8 cellular contexts compared by ENCODE assay signal in genomic region chr2:85594715-85595377, GRCh38. TPM values are rescaled to one million over a fixed set of nuclear protein-coding genes. Genes with fewer than 3 reads are reported as not detected.
DNase-seq lines count a peak whose midpoint lies in the region; ATAC-seq and TF ChIP-seq lines count a peak whose summit lies in the region.

No MANE protein-coding gene starts in this region.

- DNase-seq in breast epithelium (ENCODE audit: low spot score in 2 of 2) = no peak
- DNase-seq in NCI-H1694 treated with DMSO at 0.1 percent for 48 hours (lab: John Stamatoyannopoulos, UW) = no peak
- DNase-seq in SKM-1 treated with dmso at 0.1 percent for 144 hours (lab: John Stamatoyannopoulos, UW; ENCODE audit: unreplicated experiment) = no peak
- no peak for DNase-seq in RKO (ENCODE audit: low spot score)

- H3K36me3 ChIP-seq in BLaER1 treated with 17β-estradiol and CSF1 and Interleukin-3, amounts not matched to agents 10 nM and 100 nM = peaks cover 39 to 63% (median 46%) of the 10 kb centered on the region in 11 experiments
- H3K36me3 ChIP-seq in breast epithelium (no peaks in the 10 kb centered on the region), mucosa of stomach (ENCODE audit: control insufficient read depth, insufficient read depth, low read length) (peaks cover 6% of the 10 kb centered on the region)

- H3K4me1 ChIP-seq in BLaER1 treated with 17β-estradiol and CSF1 and Interleukin-3, amounts not matched to agents 10 nM and 100 nM = peaks cover 38 to 81% (median 48%) of the 10 kb centered on the region in 10 experiments
- peaks cover 14 to 43% of the 10 kb centered on the region in 2 donors for H3K4me1 ChIP-seq in breast epithelium
- peaks cover 44% of the 10 kb centered on the region for H3K4me1 ChIP-seq in mucosa of stomach (ENCODE audit: control insufficient read depth, insufficient read depth, low read length)

- no peaks in the 10 kb centered on the region for H3K27me3 ChIP-seq in BLaER1 treated with 17β-estradiol and CSF1 and Interleukin-3, amounts not matched to agents 10 nM and 100 nM
- no peaks in the 10 kb centered on the region for H3K27me3 ChIP-seq in breast epithelium
- H3K27me3 ChIP-seq in mucosa of stomach (ENCODE audit: control insufficient read depth, insufficient read depth, low read length) = no peaks in the 10 kb centered on the region

- peak overlapping the region; percentile 84 to 99 (median 95) for H3K4me2 ChIP-seq in BLaER1 treated with 17β-estradiol and CSF1 and Interleukin-3, amounts not matched to agents 10 nM and 100 nM

- ATAC-seq in GM19452 (IDR thresholded peaks at IDR 0.05; ENCODE audit: unreplicated experiment) = peak; percentile 54
- peak; percentile 28 for ATAC-seq in HG03521 (IDR thresholded peaks at IDR 0.05; ENCODE audit: unreplicated experiment)

- no peak for TF ChIP-seq CTCF in breast epithelium (IDR thresholded peaks at IDR 0.05)

- H3K9me3 ChIP-seq in BLaER1 treated with 17β-estradiol and CSF1 and Interleukin-3, amounts not matched to agents 10 nM and 100 nM (replicated peaks in 1 of 11) = no peaks in the 10 kb centered on the region
- H3K9me3 ChIP-seq in breast epithelium (no peaks in the 10 kb centered on the region), mucosa of stomach (ENCODE audit: control insufficient read depth, low read length) (no peaks in the 10 kb centered on the region)

- peak overlapping the region; percentile 73 to 93 (median 86) for H3K27ac ChIP-seq in BLaER1 treated with 17β-estradiol and CSF1 and Interleukin-3, amounts not matched to agents 10 nM and 100 nM
- peak overlapping the region; percentile 90 to 93 for H3K27ac ChIP-seq in breast epithelium

- no peak for TF ChIP-seq POLR2A in breast epithelium (IDR thresholded peaks at IDR 0.05)

- H4K20me1 ChIP-seq in BLaER1 treated with 17β-estradiol and CSF1 and Interleukin-3, amounts not matched to agents 10 nM and 100 nM = peaks cover 5 to 37% (median 26%) of the 10 kb centered on the region in 11 experiments; a peak in 14 of 22 replicates

- H3K9ac ChIP-seq in BLaER1 treated with 17β-estradiol and CSF1 and Interleukin-3, amounts not matched to agents 10 nM and 100 nM = peak overlapping the region; percentile 78 to 93 (median 90)
- peak overlapping the region; percentile 99 for H3K9ac ChIP-seq in mucosa of stomach (ENCODE audit: low read length)

- peak overlapping the region; percentile 83 to 95 (median 90) for H3K4me3 ChIP-seq in BLaER1 treated with 17β-estradiol and CSF1 and Interleukin-3, amounts not matched to agents 10 nM and 100 nM
- H3K4me3 ChIP-seq in breast epithelium (peak overlapping the region; percentile 60 to 99 (median 86)), mucosa of stomach (ENCODE audit: low read length) (peak overlapping the region; percentile 99)

- intact Hi-C loops in breast epithelium (cut with DNase I; ENCODE audit: low total_unique reads) = no loop called here

RNA-seq across cellular contexts. Expression of gene RNF181, which starts 0.7 kb away (rescaled TPM):
- total RNA-seq in breast epithelium = 100 to 1,000 TPM; 131 to 243 (median 161) TPM

RNA-seq across cellular contexts. Expression of gene TMEM150A, which starts 7.7 kb away (rescaled TPM):
- total RNA-seq in breast epithelium = 10 to 100 TPM; 20.8 to 40.0 (median 22.6) TPM

RNA-seq across cellular contexts. Expression of gene VAMP5, which starts 10.6 kb away (rescaled TPM):
- 10 to 100 TPM; 33.8 to 92.0 (median 50.8) TPM for total RNA-seq in breast epithelium

RNA-seq across cellular contexts. Expression of gene C2orf68, which starts 17.0 kb away (rescaled TPM):
- 10 to 100 TPM; 13.9 to 26.6 (median 16.1) TPM for total RNA-seq in breast epithelium

RNA-seq across cellular contexts. Expression of gene VAMP8, which starts 17.5 kb away (rescaled TPM):
- total RNA-seq in breast epithelium = 100 to 1,000 TPM in 1 of 3 donors, 10 to 100 TPM in 2; 23.2 to 127 (median 55.7) TPM
